ENCODE assay signal across 10 cellular contexts in genomic region chr7:23467281-23467680, GRCh38. TPM values are rescaled to one million over a fixed set of nuclear protein-coding genes. Genes with fewer than 3 reads are reported as not detected.
DNase-seq lines count a peak whose midpoint lies in the region; ATAC-seq and TF ChIP-seq lines count a peak whose summit lies in the region.
"Had no signal": no experiment of that assay in that cellular context is flagged by ENCODE, and none has a peak within 500 bp of the region (broad histone marks: within the 10 kb centered on the region; RNA-seq: fewer than 3 reads in every experiment).

No MANE protein-coding gene starts in this region.

- H3K36me3 Mint-ChIP-seq in naive thymus-derived CD4-positive, alpha-beta T cell: peaks cover 0 to 4% (median 0%) of the 10 kb centered on the region in 5 donors

- CTCF ChIA-PET in naive thymus-derived CD4-positive, alpha-beta T cell (lab: Charles Lee): interaction anchor here (0.6 kb wide), 1 partner anchor 39 kb away, joined by 3 read pairs; no protein-coding TSS in a partner anchor

- H3K4me2 ChIP-seq in KMS-11: peak overlapping the region; percentile 85

- intact Hi-C loops in naive thymus-derived CD4-positive, alpha-beta T cell (cut with micrococcal nuclease): loop anchor here in 1 of 2 donors (1.0 kb wide), 2 partner anchors 9 to 194 kb away; no protein-coding TSS in a partner anchor
- intact Hi-C loops in body of pancreas (cut with DNase I) (no loop called here), lower leg skin (cut with DNase I; ENCODE audit: low total_unique reads) (no loop called here)

- TF ChIP-seq CTCF in KMS-11 (conservative IDR thresholded peaks at IDR 0.05; ENCODE audit: low read depth, low read length) (no peak), astrocyte of the spinal cord (IDR thresholded peaks at IDR 0.05; ENCODE audit: low read depth, low read length) (no peak), body of pancreas (IDR thresholded peaks at IDR 0.05) (no peak), lower leg skin (IDR thresholded peaks at IDR 0.05) (no peak)

- 29 to 36% methylated on average over 7 of the region's 7 CpGs for WGBS in body of pancreas, 2 donors
- 31 to 42% methylated on average over 7 of the region's 7 CpGs for WGBS in lower leg skin, 2 donors

- DNase-seq in astrocyte of the spinal cord (ENCODE audit: low read depth, low spot score) (no peak), body of pancreas (no peak), inferior parietal cortex (ENCODE audit: extremely low spot score) (no peak), lower leg skin (ENCODE audit: low spot score in 2 of 2) (no peak)
- DNase-seq in naive thymus-derived CD4-positive, alpha-beta T cell: no peak
- DNase-seq: dorsolateral prefrontal cortex, NCI-H2171 treated with DMSO at 0.1 percent for 48 hours had no signal

- POLR2A ChIA-PET in naive thymus-derived CD4-positive, alpha-beta T cell (lab: Charles Lee): no interaction called here

- H3K27me3 ChIP-seq in KMS-11 (ENCODE audit: insufficient read depth, low read depth) (no peaks in the 10 kb centered on the region), body of pancreas (peaks cover 6 to 61% of the 10 kb centered on the region in 2 donors)
- H3K27me3 ChIP-seq in naive thymus-derived CD4-positive, alpha-beta T cell (ENCODE audit: control insufficient read depth in 2 of 2, insufficient read depth in 2 of 2, low read length in 2 of 2): peaks cover 27 to 39% of the 10 kb centered on the region in 2 donors

- H3K27ac Mint-ChIP-seq in naive thymus-derived CD4-positive, alpha-beta T cell: peak overlapping the region in 2 of 9 donors; percentile 55 to 62

- ATAC-seq in naive thymus-derived CD4-positive, alpha-beta T cell: no peak
- ATAC-seq in GM21367 (IDR thresholded peaks at IDR 0.05; ENCODE audit: unreplicated experiment): no peak
- ATAC-seq in body of pancreas: no peak

- peaks cover 0 to 13% (median 4%) of the 10 kb centered on the region in 11 donors for H3K9me3 Mint-ChIP-seq in naive thymus-derived CD4-positive, alpha-beta T cell

- H2AFZ ChIP-seq in KMS-11 (ENCODE audit: low read depth): no peak overlapping the region

- in situ Hi-C loops in astrocyte of the spinal cord (cut with HindIII; ENCODE audit: low sequenced_read_pairs): no loop called here

- no peak for TF ChIP-seq POLR2A in body of pancreas (IDR thresholded peaks at IDR 0.05)
- TF ChIP-seq POLR2A in lower leg skin (IDR thresholded peaks at IDR 0.05): no peak

- H3K79me2 ChIP-seq in KMS-11 (ENCODE audit: insufficient read depth, low read depth): peaks cover 91% of the 10 kb centered on the region

- peaks cover 56% of the 10 kb centered on the region for H4K20me1 ChIP-seq in KMS-11 (ENCODE audit: insufficient read depth)

- peaks cover 16 to 37% (median 32%) of the 10 kb centered on the region in 7 donors for H3K4me1 Mint-ChIP-seq in naive thymus-derived CD4-positive, alpha-beta T cell

- H3K4me3 Mint-ChIP-seq in naive thymus-derived CD4-positive, alpha-beta T cell: peak overlapping the region in 9 of 10 donors; percentile 2 to 77 (median 69)

- no peak overlapping the region for H3K4me3 ChIP-seq in KMS-11 (IDR thresholded peaks at IDR 0.05; ENCODE audit: insufficient read depth, low read depth, low read length)
- peak overlapping the region; percentile 86 for H3K4me3 ChIP-seq in astrocyte of the spinal cord (ENCODE audit: low read depth, low read length)
- no peak overlapping the region for H3K4me3 ChIP-seq in naive thymus-derived CD4-positive, alpha-beta T cell (ENCODE audit: low read length)
- no peak overlapping the region for H3K4me3 ChIP-seq in body of pancreas
- H3K4me3 ChIP-seq in lower leg skin (ENCODE audit: low read depth, poor library complexity, severe bottlenecking): no peak overlapping the region

- H3K27me3 Mint-ChIP-seq in naive thymus-derived CD4-positive, alpha-beta T cell: peaks cover 58 to 81% (median 67%) of the 10 kb centered on the region in 5 donors

- H3K4me1 ChIP-seq in ES-I3 (ENCODE audit: insufficient read depth, low read length): peaks cover 22% of the 10 kb centered on the region
- H3K4me1 ChIP-seq in KMS-11 (ENCODE audit: low read depth, poor library complexity, severe bottlenecking): peaks cover 44% of the 10 kb centered on the region
- H3K4me1 ChIP-seq in naive thymus-derived CD4-positive, alpha-beta T cell (ENCODE audit: control insufficient read depth in 2 of 2, insufficient read depth in 2 of 2, low read length in 2 of 2): peaks cover 26 to 32% of the 10 kb centered on the region in 2 donors
- H3K4me1 ChIP-seq in body of pancreas: peaks cover 34% of the 10 kb centered on the region

- H3K9ac ChIP-seq in ES-I3 (ENCODE audit: low read depth, low read length) (peak overlapping the region; percentile 95), KMS-11 (peak overlapping the region; percentile 94)

- H3K27ac ChIP-seq in KMS-11 (peak overlapping the region; percentile 95), body of pancreas (no peak overlapping the region)
- no peak overlapping the region for H3K27ac ChIP-seq in naive thymus-derived CD4-positive, alpha-beta T cell (ENCODE audit: low read depth, low read length)
- H3K27ac ChIP-seq: dorsolateral prefrontal cortex had no signal

- H3K9me3 ChIP-seq in ES-I3 (ENCODE audit: control insufficient read depth, insufficient read depth, low read length) (no peaks in the 10 kb centered on the region), body of pancreas (no peaks in the 10 kb centered on the region)
- H3K9me3 ChIP-seq in naive thymus-derived CD4-positive, alpha-beta T cell (ENCODE audit: control insufficient read depth in 2 of 3, low read length in 3 of 3): no peaks in the 10 kb centered on the region

- H3K36me3 ChIP-seq in ES-I3 (ENCODE audit: insufficient read depth, low read length): no peaks in the 10 kb centered on the region
- H3K36me3 ChIP-seq in KMS-11 (ENCODE audit: insufficient read depth): peaks cover 5% of the 10 kb centered on the region; the same call in 1 of the 2 replicates
- H3K36me3 ChIP-seq in naive thymus-derived CD4-positive, alpha-beta T cell (ENCODE audit: control insufficient read depth in 2 of 3, insufficient read depth in 3 of 3, low read length in 3 of 3): no peaks in the 10 kb centered on the region
- no peaks in the 10 kb centered on the region for H3K36me3 ChIP-seq in body of pancreas (replicated peaks in 1 of 2; ENCODE audit: insufficient read depth in 1 of 2, low read depth in 2 of 2)

RNA-seq across cellular contexts. Expression of gene IGF2BP3, which starts 3.0 kb away (rescaled TPM):
- total RNA-seq in naive thymus-derived CD4-positive, alpha-beta T cell: 1 to 10 TPM in 3 of 5 experiments, under 1 TPM in 2; 0.13 to 1.8 (median 1.2) TPM
- polyA plus RNA-seq in naive thymus-derived CD4-positive, alpha-beta T cell: under 1 TPM in 1 of 2 donors, not detected in 1; 0.35 TPM
- total RNA-seq in body of pancreas (1 to 10 TPM in 1 of 2 donors, under 1 TPM in 1; 0.33 to 1.3 TPM), lower leg skin (under 1 TPM in 1 of 4 donors, not detected in 3; 0.15 TPM)
